ENCODE assay signal across 26 cellular contexts in the genomic region with DNA sequence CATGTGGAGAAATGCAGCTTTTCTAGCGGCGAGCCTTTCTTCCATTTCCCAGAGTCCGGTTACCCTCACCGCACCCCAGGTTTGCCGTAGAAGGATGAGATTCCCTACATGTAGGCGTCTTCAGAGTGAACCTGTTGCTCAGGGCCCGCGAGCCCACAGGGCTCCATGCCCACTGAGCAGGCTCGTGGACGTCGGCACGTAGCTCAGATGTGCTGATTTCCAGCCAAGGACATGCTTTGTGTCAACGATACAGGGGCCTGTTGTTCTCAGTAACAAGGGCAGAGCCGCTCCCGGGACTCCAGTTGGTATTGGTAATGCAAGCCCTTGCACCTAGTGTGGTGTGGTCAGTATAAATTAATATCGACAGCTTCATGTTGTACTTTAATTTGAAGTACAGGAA.
DNase-seq lines count a peak whose midpoint lies in the region; ATAC-seq, FAIRE-seq and TF ChIP-seq lines count a peak whose summit lies in the region.
"Had no signal": no experiment of that assay in that cellular context is flagged by ENCODE, and none has a peak within 500 bp of the region (broad histone marks: within the 10 kb centered on the region; RNA-seq: fewer than 3 reads in every experiment).

No MANE protein-coding gene starts in this region.

- H3K4me1 ChIP-seq in HCT116 (ENCODE audit: control insufficient read depth in 1 of 2, insufficient read depth in 2 of 2, low read length in 2 of 2): peaks cover 32 to 72% of the 10 kb centered on the region in 2 experiments
- H3K4me1 ChIP-seq in body of pancreas: peaks cover 30% of the 10 kb centered on the region
- H3K4me1 ChIP-seq in rectal smooth muscle tissue (ENCODE audit: control insufficient read depth, insufficient read depth, low read length): no peaks in the 10 kb centered on the region

- ATAC-seq in HCT116 (no peak), body of pancreas (peak; percentile 52), HG03175 (IDR thresholded peaks at IDR 0.05; ENCODE audit: unreplicated experiment) (no peak)
- ATAC-seq: activated naive CD8-positive, alpha-beta T cell treated with anti-CD3 and anti-CD28 coated beads, Interleukin-2, amount 50 U/mL, for 24 hours; GM12878 had no signal

- peaks cover 4% of the 10 kb centered on the region; the same call in 1 of the 2 replicates for H3K79me2 ChIP-seq in HCT116 (ENCODE audit: insufficient read depth, low read length)

- BruUV-seq in HCT116 (replicated peaks; lab: Mats Ljungman, UMichigan): no TSS peak

- CTCF ChIA-PET in HCT116 (lab: Charles Lee): interaction anchor here (2.0 kb wide), 1 partner anchor 299 kb away, joined by 5 read pairs; no protein-coding TSS in a partner anchor

- peaks cover 0 to 19% of the 10 kb centered on the region in 2 experiments; a peak in 1 of 4 replicates for H3K36me3 ChIP-seq in HCT116 (ENCODE audit: control insufficient read depth in 1 of 2, insufficient read depth in 2 of 2, low read length in 2 of 2)
- no peaks in the 10 kb centered on the region for H3K36me3 ChIP-seq in body of pancreas (replicated peaks in 1 of 2; ENCODE audit: insufficient read depth in 1 of 2, low read depth in 2 of 2)
- H3K36me3 ChIP-seq in rectal smooth muscle tissue (ENCODE audit: control insufficient read depth, insufficient read depth, low read length): peaks cover 2% of the 10 kb centered on the region

- no peak overlapping the region for H3K27ac ChIP-seq in HCT116 (ENCODE audit: low read depth, low read length)
- H3K27ac ChIP-seq in body of pancreas: peak overlapping the region; percentile 38 to 59 (median 50)
- peak overlapping the region; percentile 83 for H3K27ac ChIP-seq in rectal smooth muscle tissue (ENCODE audit: low read depth, low read length)
- H3K27ac ChIP-seq: HL-60 had no signal

- DNase-seq in HCT116 (ENCODE audit: low read depth, low spot score): no peak
- peak; percentile 47 to 78 (median 75) for DNase-seq in body of pancreas
- DNase-seq in medulla oblongata (ENCODE audit: extremely low spot score): peak; percentile 56
- no peak for DNase-seq in activated T-cell treated with anti-CD3 and anti-CD28 coated beads, Interleukin-2, amount 50 U/mL, for 1 hour
- no peak for DNase-seq in urothelium cell line (ENCODE audit: low spot score)
- DNase-seq in SKM-1 (lab: John Stamatoyannopoulos, UW; ENCODE audit: unreplicated experiment): no peak
- DNase-seq: activated CD4-positive, alpha-beta T cell treated with anti-CD3 and anti-CD28 coated beads, Interleukin-2, amount 50 U/mL, for 1 hour; activated CD8-positive, alpha-beta memory T cell treated with anti-CD3 and anti-CD28 coated beads, Interleukin-2, amount 50 U/mL, for 4 hours; activated effector memory CD4-positive, alpha-beta T cell treated with anti-CD3 and anti-CD28 coated beads, Interleukin-2, amount 50 U/mL, for 16 hours; activated naive CD8-positive, alpha-beta T cell treated with anti-CD3 and anti-CD28 coated beads, Interleukin-2, amount 50 U/mL, for 24 hours; CD4-positive, alpha-beta memory T cell; central memory CD4-positive, alpha-beta T cell; DMS53; effector CD4-positive, alpha-beta T cell; erythroblast; foreskin melanocyte; HFFc6; NCI-H1417 treated with DMSO at 0.1 percent for 48 hours; NCI-H526 treated with DMSO at 0.1 percent for 48 hours; right cardiac atrium; SHP77; stimulated activated CD8-positive, alpha-beta memory T cell treated with anti-CD3 and anti-CD28 coated beads, Interleukin-4, amount 100 ng/mL, for 48 hours had no signal

- TF ChIP-seq CTCF in HCT116 (IDR thresholded peaks at IDR 0.05 in 2 of 3, conservative IDR thresholded peaks at IDR 0.05 in 1 of 3; ENCODE audit: borderline replicate concordance in 1 of 3, insufficient read depth in 1 of 3, low read depth in 2 of 3, low read length in 2 of 3): no peak
- no peak for TF ChIP-seq CTCF in body of pancreas (IDR thresholded peaks at IDR 0.05)

- no peak for TF ChIP-seq RAD21 in HCT116 (IDR thresholded peaks at IDR 0.05; ENCODE audit: low read depth)

- H4K20me1 ChIP-seq in HCT116 (ENCODE audit: insufficient read depth): no peaks in the 10 kb centered on the region

- H3K4me3 ChIP-seq in HCT116 (replicated peaks in 1 of 2; ENCODE audit: low read depth in 1 of 2, low read length in 2 of 2) (no peak overlapping the region), body of pancreas (no peak overlapping the region), rectal smooth muscle tissue (ENCODE audit: low read length) (no peak overlapping the region)
- H3K4me3 ChIP-seq: GM12878 had no signal

- H3K9me3 ChIP-seq in HCT116 (ENCODE audit: control insufficient read depth in 1 of 2, insufficient read depth in 1 of 2, low read depth in 1 of 2, low read length in 2 of 2): peaks cover 0 to 4% of the 10 kb centered on the region in 2 experiments; a peak in 1 of 4 replicates
- H3K9me3 ChIP-seq in body of pancreas: no peaks in the 10 kb centered on the region

- no peak overlapping the region for H3K4me2 ChIP-seq in HCT116 (ENCODE audit: low read length)

- WGBS in body of pancreas, 2 donors: 59 to 72% methylated on average over 16 of the region's 16 CpGs

- TF ChIP-seq POLR2A in HCT116 (IDR thresholded peaks at IDR 0.05; ENCODE audit: borderline replicate concordance, extremely low read depth, insufficient read depth, insufficient read length): no peak
- TF ChIP-seq POLR2A in body of pancreas (IDR thresholded peaks at IDR 0.05): no peak

- intact Hi-C loops in HCT116 (cut with micrococcal nuclease): no loop called here
- intact Hi-C loops in body of pancreas (cut with DNase I): no loop called here

- POLR2A ChIA-PET in HCT116 (lab: Charles Lee): interaction anchor here (1.5 kb wide), 1 partner anchor 16 kb away, joined by 5 read pairs; no protein-coding TSS in a partner anchor

- H3K9me2 ChIP-seq in HCT116 (ENCODE audit: insufficient read depth): no peaks in the 10 kb centered on the region

- H3K27me3 ChIP-seq in HCT116 (ENCODE audit: insufficient read depth, low read length) (no peaks in the 10 kb centered on the region), body of pancreas (no peaks in the 10 kb centered on the region), rectal smooth muscle tissue (ENCODE audit: control insufficient read depth, insufficient read depth, low read length) (no peaks in the 10 kb centered on the region)

- no peak for FAIRE-seq in urothelium cell line (lab: Jason Lieb, UNC)
- FAIRE-seq: GM12878 had no signal

- H3K9ac ChIP-seq in HCT116 (ENCODE audit: low read length) (0 out of 2 replicates have a peak overlapping the region, but pooled peaks have one; percentile 11), rectal smooth muscle tissue (ENCODE audit: low read length) (no peak overlapping the region)

- no peak overlapping the region for H2AFZ ChIP-seq in HCT116 (ENCODE audit: low read depth, low read length, poor library complexity, severe bottlenecking)

- RAD21 ChIA-PET in HCT116 (lab: Charles Lee; ENCODE audit: low non-redundant PET in 1 of 2, low total read pairs in 2 of 2, uncharacterized antibody in 2 of 2, unreplicated experiment in 2 of 2): no interaction called here

TF ChIP-seq in HCT116, 20 proteins besides CTCF, POLR2A, EP300 and RAD21 (continues in another document):
- TF ChIP-seq SRF (IDR thresholded peaks at IDR 0.05; ENCODE audit: low read depth) (no peak), ZNF274 (IDR thresholded peaks at IDR 0.05; ENCODE audit: low read depth, low read length) (no peak), POLR2AphosphoS5 (IDR thresholded peaks at IDR 0.05; ENCODE audit: low read depth, low read length) (no peak), FOSL1 (IDR thresholded peaks at IDR 0.05; ENCODE audit: low read depth) (no peak), ELF1 (IDR thresholded peaks at IDR 0.05; ENCODE audit: borderline replicate concordance, low read depth) (no peak), ZFX (IDR thresholded peaks at IDR 0.05) (no peak), CEBPB (IDR thresholded peaks at IDR 0.05; ENCODE audit: low read depth) (no peak), TCF7L2 (IDR thresholded peaks at IDR 0.05; ENCODE audit: borderline replicate concordance, extremely low read depth, insufficient read depth, insufficient read length) (no peak)
- TF ChIP-seq, protein P1, sequence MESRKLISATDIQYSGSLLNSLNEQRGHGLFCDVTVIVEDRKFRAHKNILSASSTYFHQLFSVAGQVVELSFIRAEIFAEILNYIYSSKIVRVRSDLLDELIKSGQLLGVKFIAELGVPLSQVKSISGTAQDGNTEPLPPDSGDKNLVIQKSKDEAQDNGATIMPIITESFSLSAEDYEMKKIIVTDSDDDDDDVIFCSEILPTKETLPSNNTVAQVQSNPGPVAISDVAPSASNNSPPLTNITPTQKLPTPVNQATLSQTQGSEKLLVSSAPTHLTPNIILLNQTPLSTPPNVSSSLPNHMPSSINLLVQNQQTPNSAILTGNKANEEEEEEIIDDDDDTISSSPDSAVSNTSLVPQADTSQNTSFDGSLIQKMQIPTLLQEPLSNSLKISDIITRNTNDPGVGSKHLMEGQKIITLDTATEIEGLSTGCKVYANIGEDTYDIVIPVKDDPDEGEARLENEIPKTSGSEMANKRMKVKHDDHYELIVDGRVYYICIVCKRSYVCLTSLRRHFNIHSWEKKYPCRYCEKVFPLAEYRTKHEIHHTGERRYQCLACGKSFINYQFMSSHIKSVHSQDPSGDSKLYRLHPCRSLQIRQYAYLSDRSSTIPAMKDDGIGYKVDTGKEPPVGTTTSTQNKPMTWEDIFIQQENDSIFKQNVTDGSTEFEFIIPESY (IDR thresholded peaks at IDR 0.05; ENCODE audit: extremely low read depth, insufficient replicate concordance, low read length): no peak

Comparison
In these comparisons a context has a peak if more than half of its experiments do, and no peak if none do; other contexts are left out.
1. DNase-seq: peak in body of pancreas (4 of 4) and medulla oblongata (single experiment); none in HCT116 (single experiment), activated T-cell treated with anti-CD3 and anti-CD28 coated beads, Interleukin-2, amount 50 U/mL, for 1 hour (single experiment), urothelium cell line (single experiment) and SKM-1 (single experiment).